Comparison of ENCODE assay signal across 15 cellular contexts in the genomic region with DNA sequence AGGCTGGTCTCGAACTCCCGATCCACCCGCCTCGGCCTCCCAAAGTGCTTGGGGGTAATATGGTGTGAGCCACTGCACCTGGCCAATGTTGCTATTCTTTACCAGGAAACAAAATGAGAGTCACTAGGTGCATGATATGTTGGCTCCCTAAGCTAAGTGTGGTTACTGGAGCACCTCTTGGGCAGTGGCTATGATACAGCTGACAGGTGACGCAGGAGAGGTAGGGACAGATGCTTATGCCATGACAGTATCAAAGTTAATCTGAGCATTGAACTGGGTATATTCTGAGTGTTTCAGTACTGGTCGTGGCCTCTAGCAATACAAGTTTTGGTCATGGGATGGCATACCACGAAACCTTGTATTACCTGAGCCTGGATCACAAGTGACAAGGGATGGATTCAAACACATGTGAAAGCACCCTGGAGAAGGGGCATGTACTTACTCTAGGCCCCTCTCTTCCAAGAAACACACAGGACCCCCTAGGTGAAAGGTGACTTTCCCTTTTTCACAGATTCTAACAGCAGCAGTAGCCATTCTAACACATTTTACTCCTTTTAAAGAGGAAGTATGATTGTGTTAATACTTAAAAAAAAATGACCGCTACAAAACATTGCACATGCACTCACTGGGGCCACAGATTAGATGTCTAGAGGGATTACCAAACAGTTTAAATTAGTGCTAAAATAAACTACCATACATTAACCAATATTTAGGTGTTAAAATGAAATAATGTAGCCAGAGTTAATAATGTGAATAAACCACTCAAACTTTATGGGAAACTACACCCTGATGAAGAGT.
DNase-seq lines count a peak whose midpoint lies in the region; ATAC-seq, FAIRE-seq and TF ChIP-seq lines count a peak whose summit lies in the region.
"Had no signal": no experiment of that assay in that cellular context is flagged by ENCODE, and none has a peak within 500 bp of the region (broad histone marks: within the 10 kb centered on the region; RNA-seq: fewer than 3 reads in every experiment).

No MANE protein-coding gene starts in this region.

- 72% methylated on average over 8 of the region's 8 CpGs for WGBS in GM12878 (ENCODE audit: insufficient coverage, insufficient replicate concordance, low lambda C conversion rate, missing lambda C conversion rate)

- TF ChIP-seq CTCF in CD14-positive monocyte (IDR thresholded peaks at IDR 0.05) (no peak), GM12878 (IDR thresholded peaks at IDR 0.05 in 2 of 3, conservative IDR thresholded peaks at IDR 0.05 in 1 of 3; ENCODE audit: control insufficient read depth in 2 of 3, extremely low read depth in 1 of 3, insufficient read depth in 1 of 3, low read depth in 3 of 3, low read length in 3 of 3) (no peak), A673 (conservative IDR thresholded peaks at IDR 0.05; ENCODE audit: low read depth, low read length) (no peak)

- H3K4me1 Mint-ChIP-seq in CD14-positive monocyte: peaks cover 70% of the 10 kb centered on the region
- H3K4me1 Mint-ChIP-seq in naive thymus-derived CD4-positive, alpha-beta T cell: peaks cover 31 to 91% (median 74%) of the 10 kb centered on the region in 7 donors

- CTCF ChIA-PET in GM12878 (lab: Yijun Ruan, JAX): no interaction called here
- CTCF ChIA-PET in naive thymus-derived CD4-positive, alpha-beta T cell (lab: Charles Lee): no interaction called here
- CTCF ChIA-PET in A673 (lab: Charles Lee): no interaction called here

- H3K79me2 ChIP-seq in GM12878 (ENCODE audit: control insufficient read depth, insufficient read depth, low read length): peaks cover 21% of the 10 kb centered on the region

- H3K9me3 ChIP-seq in GM12878 (replicated peaks; ENCODE audit: control insufficient read depth, insufficient read depth, low read length) (no peaks in the 10 kb centered on the region), A673 (ENCODE audit: low read depth, low read length, poor library complexity, severe bottlenecking) (no peaks in the 10 kb centered on the region)
- H3K9me3 ChIP-seq in naive thymus-derived CD4-positive, alpha-beta T cell (ENCODE audit: control insufficient read depth in 2 of 3, low read length in 3 of 3): no peaks in the 10 kb centered on the region
- H3K9me3 ChIP-seq: heart right ventricle, pancreas, SK-N-SH had no signal

- POLR2A ChIA-PET in GM12878 (lab: Charles Lee): no interaction called here
- POLR2A ChIA-PET in naive thymus-derived CD4-positive, alpha-beta T cell (lab: Charles Lee): no interaction called here
- POLR2A ChIA-PET in A673 (lab: Charles Lee; ENCODE audit: low non-redundant PET): no interaction called here

- TF ChIP-seq RAD21 in GM12878 (IDR thresholded peaks at IDR 0.05; ENCODE audit: insufficient read depth, low read depth, low read length): no peak

- in situ Hi-C loops in GM12878 (cut with MboI): no loop called here

- H3K27me3 Mint-ChIP-seq in CD14-positive monocyte (ENCODE audit: low read depth in 3 of 3): no peaks in the 10 kb centered on the region
- no peaks in the 10 kb centered on the region for H3K27me3 Mint-ChIP-seq in naive thymus-derived CD4-positive, alpha-beta T cell

- peaks cover 25 to 29% of the 10 kb centered on the region in 2 donors for H3K36me3 Mint-ChIP-seq in CD14-positive monocyte
- peaks cover 5 to 18% (median 10%) of the 10 kb centered on the region in 5 donors for H3K36me3 Mint-ChIP-seq in naive thymus-derived CD4-positive, alpha-beta T cell

- H3K9me3 Mint-ChIP-seq in CD14-positive monocyte: no peaks in the 10 kb centered on the region
- H3K9me3 Mint-ChIP-seq in naive thymus-derived CD4-positive, alpha-beta T cell: no peaks in the 10 kb centered on the region

- SMC1A ChIA-PET in GM12878 (lab: Charles Lee; ENCODE audit: uncharacterized antibody, unreplicated experiment): no interaction called here

- H2AFZ ChIP-seq in GM12878 (ENCODE audit: control insufficient read depth, low read depth, low read length): no peak overlapping the region

- ATAC-seq in GM12878: peak; percentile 37
- ATAC-seq in naive thymus-derived CD4-positive, alpha-beta T cell: peak; percentile 51
- ATAC-seq in GM18909 (IDR thresholded peaks at IDR 0.05; ENCODE audit: poor library complexity, unreplicated experiment): no peak
- no peak for ATAC-seq in HG03571 (IDR thresholded peaks at IDR 0.05; ENCODE audit: unreplicated experiment)
- ATAC-seq: activated CD4-positive, CD25-positive, alpha-beta regulatory T cell treated with anti-CD3 and anti-CD28 coated beads, Interleukin-2, amount 50 U/mL, for 24 hours had no signal

- TF ChIP-seq POLR2A in GM12878 (IDR thresholded peaks at IDR 0.05; ENCODE audit: low read depth, low read length): no peak

- H3K27ac Mint-ChIP-seq in CD14-positive monocyte: peak overlapping the region in 6 of 7 donors; percentile 21 to 78 (median 56)
- H3K27ac Mint-ChIP-seq in naive thymus-derived CD4-positive, alpha-beta T cell: peak overlapping the region in 7 of 9 donors; percentile 16 to 70 (median 56)

- no peak overlapping the region for H3K27ac ChIP-seq in GM12878 (ENCODE audit: control insufficient read depth, insufficient read depth)
- no peak overlapping the region for H3K27ac ChIP-seq in naive thymus-derived CD4-positive, alpha-beta T cell (ENCODE audit: low read depth, low read length)
- no peak overlapping the region for H3K27ac ChIP-seq in A673 (ENCODE audit: low read depth, low read length, poor library complexity, severe bottlenecking)
- H3K27ac ChIP-seq: heart right ventricle, pancreas had no signal

- intact Hi-C loops in CD14-positive monocyte (cut with micrococcal nuclease) (no loop called here), GM12878 (cut with micrococcal nuclease; ENCODE audit: unreplicated experiment) (no loop called here), A673 (cut with micrococcal nuclease; ENCODE audit: unreplicated experiment) (no loop called here)
- intact Hi-C loops in naive thymus-derived CD4-positive, alpha-beta T cell (cut with micrococcal nuclease): loop anchor here in 1 of 2 donors (5.0 kb wide), 1 partner anchor 46 kb away; no protein-coding TSS in a partner anchor

- H3K4me2 ChIP-seq in GM12878 (ENCODE audit: control insufficient read depth, insufficient read depth): no peak overlapping the region
- H3K4me2 ChIP-seq: SK-N-SH had no signal

- H3K4me3 ChIP-seq in GM12878 (no peak overlapping the region), A673 (ENCODE audit: low read depth, low read length, poor library complexity, severe bottlenecking) (no peak overlapping the region)
- H3K4me3 ChIP-seq in naive thymus-derived CD4-positive, alpha-beta T cell (ENCODE audit: low read length): no peak overlapping the region
- H3K4me3 ChIP-seq: heart right ventricle, lung, pancreas had no signal

- TF ChIP-seq EP300 in GM12878 (IDR thresholded peaks at IDR 0.05; ENCODE audit: borderline replicate concordance in 1 of 2, control insufficient read depth in 1 of 2, low read depth in 2 of 2, low read length in 2 of 2): no peak

- peak overlapping the region in 1 of 2 donors; percentile 37 for H3K4me3 Mint-ChIP-seq in CD14-positive monocyte
- H3K4me3 Mint-ChIP-seq in naive thymus-derived CD4-positive, alpha-beta T cell: peak overlapping the region in 1 of 10 donors; percentile 14

- BruUV-seq in GM12878 (replicated peaks; lab: Mats Ljungman, UMichigan) (no TSS peak), A673 (replicated peaks; lab: Mats Ljungman, UMichigan) (no TSS peak)

- FAIRE-seq in GM12878 (lab: Jason Lieb, UNC): no peak
- FAIRE-seq: endometrium, G401.6 had no signal

- RAD21 ChIA-PET in GM12878 (lab: Charles Lee; ENCODE audit: unreplicated experiment): interaction anchor here (0.5 to 1.6 kb wide), 2 partner anchors 145 to 441 kb away, joined by 3 to 5 read pairs; no protein-coding TSS in a partner anchor

- H3K9ac ChIP-seq in GM12878 (ENCODE audit: control insufficient read depth, insufficient read depth, low read length): no peak overlapping the region
- H3K9ac ChIP-seq: SK-N-SH had no signal

- DNase-seq in CD14-positive monocyte (ENCODE audit: low spot score) (no peak), M059J (ENCODE audit: low read depth) (peak; percentile 1), GM12878 (ENCODE audit: low read depth, low spot score) (no peak), A673 (ENCODE audit: low spot score) (no peak), kidney glomerular epithelial cell (lab: John Stamatoyannopoulos, UW) (no peak)
- DNase-seq in naive thymus-derived CD4-positive, alpha-beta T cell: no peak
- DNase-seq: heart right ventricle, pancreas, SK-N-SH had no signal

- H3K4me1 ChIP-seq in GM12878 (ENCODE audit: control insufficient read depth, insufficient read depth, low read length): peaks cover 4% of the 10 kb centered on the region; the same call in 1 of the 2 replicates
- H3K4me1 ChIP-seq in naive thymus-derived CD4-positive, alpha-beta T cell (ENCODE audit: control insufficient read depth in 2 of 2, insufficient read depth in 2 of 2, low read length in 2 of 2): peaks cover 0 to 22% of the 10 kb centered on the region in 2 donors
- H3K4me1 ChIP-seq in A673 (ENCODE audit: insufficient read depth, low read length, poor library complexity, severe bottlenecking): peaks cover 11% of the 10 kb centered on the region
- H3K4me1 ChIP-seq: pancreas had no signal

- H3K36me3 ChIP-seq in GM12878 (ENCODE audit: control insufficient read depth in 2 of 2, insufficient read depth in 2 of 2, low read length in 1 of 2) (peaks cover 2 to 16% of the 10 kb centered on the region in 2 experiments; a peak in 2 of 4 replicates), A673 (ENCODE audit: insufficient read depth, low read length, poor library complexity, severe bottlenecking) (no peaks in the 10 kb centered on the region)
- peaks cover 0 to 11% (median 0%) of the 10 kb centered on the region in 3 experiments for H3K36me3 ChIP-seq in naive thymus-derived CD4-positive, alpha-beta T cell (ENCODE audit: control insufficient read depth in 2 of 3, insufficient read depth in 3 of 3, low read length in 3 of 3)

- no peaks in the 10 kb centered on the region for H3K27me3 ChIP-seq in GM12878 (replicated peaks in 1 of 2; ENCODE audit: control insufficient read depth in 2 of 2, insufficient read depth in 2 of 2, low read length in 1 of 2)
- no peaks in the 10 kb centered on the region for H3K27me3 ChIP-seq in naive thymus-derived CD4-positive, alpha-beta T cell (ENCODE audit: control insufficient read depth in 2 of 2, insufficient read depth in 2 of 2, low read length in 2 of 2)
- no peaks in the 10 kb centered on the region for H3K27me3 ChIP-seq in A673 (replicated peaks; ENCODE audit: insufficient read depth, low read depth, low read length, poor library complexity)
- H3K27me3 ChIP-seq: heart right ventricle, pancreas had no signal

- H4K20me1 ChIP-seq in GM12878 (ENCODE audit: control insufficient read depth, insufficient read depth): no peaks in the 10 kb centered on the region

TF ChIP-seq in GM12878, 131 proteins besides CTCF, POLR2A, EP300 and RAD21 (continues in another document):
- TF ChIP-seq ZZZ3 (IDR thresholded peaks at IDR 0.05; ENCODE audit: control insufficient read depth, insufficient read length, low read depth) (no peak), ZNF24 (IDR thresholded peaks at IDR 0.05) (peak; percentile 58; the same call in 1 of the 2 replicates)
- TF ChIP-seq, protein P1, sequence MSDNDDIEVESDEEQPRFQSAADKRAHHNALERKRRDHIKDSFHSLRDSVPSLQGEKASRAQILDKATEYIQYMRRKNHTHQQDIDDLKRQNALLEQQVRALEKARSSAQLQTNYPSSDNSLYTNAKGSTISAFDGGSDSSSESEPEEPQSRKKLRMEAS (IDR thresholded peaks at IDR 0.05; ENCODE audit: low read depth, low read length): no peak

Comparison
In these comparisons a context has a peak if more than half of its experiments do, and no peak if none do; other contexts are left out.
1. ATAC-seq: peak in GM12878 (single experiment) and naive thymus-derived CD4-positive, alpha-beta T cell (single experiment); none in GM18909 (single experiment) and HG03571 (single experiment).